Comparison of ENCODE assay signal across 30 cellular contexts in genomic region chr13:110648848-110649421, GRCh38. TPM values are rescaled to one million over a fixed set of nuclear protein-coding genes. Genes with fewer than 3 reads are reported as not detected.
DNase-seq lines count a peak whose midpoint lies in the region; ATAC-seq and TF ChIP-seq lines count a peak whose summit lies in the region.
"Had no signal": no experiment of that assay in that cellular context is flagged by ENCODE, and none has a peak within 500 bp of the region (broad histone marks: within the 10 kb centered on the region; RNA-seq: fewer than 3 reads in every experiment).

No MANE protein-coding gene starts in this region.

- H3K4me3 Mint-ChIP-seq in brain (no peak overlapping the region), nephron progenitor cell (no peak overlapping the region), type B pancreatic cell (no peak overlapping the region)
- H3K4me3 Mint-ChIP-seq: activated T-helper 17 cell treated with anti-CD3 and anti-CD28 coated beads, Interleukin-2, amount 50 U/mL, for 72 hours; CD8-positive, alpha-beta T cell; nephron had no signal

- ATAC-seq in left cardiac atrium, result no peak
- no peak for ATAC-seq in left ventricle myocardium superior
- ATAC-seq in GM21717 (IDR thresholded peaks at IDR 0.05; ENCODE audit: unreplicated experiment), result no peak
- no peak for ATAC-seq in HG03159 (IDR thresholded peaks at IDR 0.05; ENCODE audit: unreplicated experiment)
- ATAC-seq: activated T-helper 17 cell treated with anti-CD3 and anti-CD28 coated beads, Interleukin-2, amount 50 U/mL, for 72 hours; CD8-positive, alpha-beta T cell; heart right ventricle; right cardiac atrium had no signal

- H3K9me3 Mint-ChIP-seq in brain (no peaks in the 10 kb centered on the region), nephron progenitor cell (no peaks in the 10 kb centered on the region), type B pancreatic cell (no peaks in the 10 kb centered on the region)
- H3K9me3 Mint-ChIP-seq: activated T-helper 17 cell treated with anti-CD3 and anti-CD28 coated beads, Interleukin-2, amount 50 U/mL, for 72 hours; CD8-positive, alpha-beta T cell; nephron had no signal

- DNase-seq in left cardiac atrium, result peak; percentile 6
- no peak for DNase-seq in left ventricle myocardium superior
- no peak for DNase-seq in nephron progenitor cell
- DNase-seq in type B pancreatic cell (ENCODE audit: extremely low spot score, unreplicated experiment), result peak; percentile 58
- DNase-seq in T-helper 2 cell, result no peak
- DNase-seq: activated CD4-positive, alpha-beta T cell treated with anti-CD3 and anti-CD28 coated beads, Interleukin-2, amount 50 U/mL, for 4 hours; activated naive CD4-positive, alpha-beta T cell treated with anti-CD3 and anti-CD28 coated beads, Interleukin-2, amount 50 U/mL, for 16 hours; amniotic stem cell; BE2C; brain microvascular endothelial cell; CD8-positive, alpha-beta T cell; cerebellar nuclear complex; DMS 273 treated with DMSO at 0.1 percent for 48 hours; esophagus squamous epithelium; foreskin melanocyte; heart right ventricle; kidney glomerular epithelial cell; MG63; NCI-H2029 treated with DMSO at 0.1 percent for 48 hours; NCI-H226; NCI-H774; right cardiac atrium; stimulated activated CD8-positive, alpha-beta memory T cell treated with anti-CD3 and anti-CD28 coated beads, Interleukin-4, amount 100 ng/mL, for 48 hours; T-helper 1 cell; tibial artery had no signal

- H3K27me3 Mint-ChIP-seq in brain, result no peaks in the 10 kb centered on the region
- no peaks in the 10 kb centered on the region for H3K27me3 Mint-ChIP-seq in nephron progenitor cell (ENCODE audit: low read depth, poor library complexity)
- H3K27me3 Mint-ChIP-seq in type B pancreatic cell, result no peaks in the 10 kb centered on the region
- H3K27me3 Mint-ChIP-seq: activated T-helper 17 cell treated with anti-CD3 and anti-CD28 coated beads, Interleukin-2, amount 50 U/mL, for 72 hours had no signal

- intact Hi-C loops in left cardiac atrium (cut with DNase I) (no loop called here), left ventricle myocardium superior (cut with micrococcal nuclease) (no loop called here)

- H3K27ac Mint-ChIP-seq in brain (peak overlapping the region in 3 of 5 experiments; percentile 47 to 72 (median 69)), nephron progenitor cell (peak overlapping the region; percentile 90), type B pancreatic cell (no peak overlapping the region)
- H3K27ac Mint-ChIP-seq: activated T-helper 17 cell treated with anti-CD3 and anti-CD28 coated beads, Interleukin-2, amount 50 U/mL, for 72 hours; CD8-positive, alpha-beta T cell; nephron had no signal

- H3K4me1 Mint-ChIP-seq in brain, result peaks cover 22% of the 10 kb centered on the region
- H3K4me1 Mint-ChIP-seq in nephron progenitor cell, result peaks cover 37% of the 10 kb centered on the region
- no peaks in the 10 kb centered on the region for H3K4me1 Mint-ChIP-seq in type B pancreatic cell (ENCODE audit: unreplicated experiment)
- H3K4me1 Mint-ChIP-seq: activated T-helper 17 cell treated with anti-CD3 and anti-CD28 coated beads, Interleukin-2, amount 50 U/mL, for 72 hours; nephron had no signal

- no peak for TF ChIP-seq CTCF in brain (conservative IDR thresholded peaks at IDR 0.05)
- TF ChIP-seq CTCF in nephron progenitor cell (IDR thresholded peaks at IDR 0.05), result no peak
- TF ChIP-seq CTCF in type B pancreatic cell (conservative IDR thresholded peaks at IDR 0.05), result no peak

- H3K36me3 Mint-ChIP-seq in brain (peaks cover 27% of the 10 kb centered on the region), nephron progenitor cell (ENCODE audit: low read depth) (peaks cover 28% of the 10 kb centered on the region), type B pancreatic cell (peaks cover 7% of the 10 kb centered on the region)

RNA-seq across cellular contexts. Expression of gene NAXD, which starts 33.6 kb away (rescaled TPM):
- total RNA-seq in left cardiac atrium (10 to 100 TPM; 23.7 to 27.0 TPM), left ventricle myocardium superior (30.1 TPM), type B pancreatic cell (ENCODE audit: low replicate concordance) (38.8 and 39.5 TPM in 2 replicates)
- 45.8 TPM for polyA plus RNA-seq in brain (ENCODE audit: insufficient read depth, low read depth, low replicate concordance)

RNA-seq across cellular contexts. Expression of gene CARS2, which starts 57.0 kb away (rescaled TPM):
- total RNA-seq in left cardiac atrium, result 10 to 100 TPM; 36.6 to 37.9 TPM
- 54.5 TPM for total RNA-seq in left ventricle myocardium superior
- polyA plus RNA-seq in brain (ENCODE audit: insufficient read depth, low read depth, low replicate concordance), result 59.4 TPM
- total RNA-seq in type B pancreatic cell (ENCODE audit: low replicate concordance), result 62.0 and 73.4 TPM in 2 replicates

Comparison
In these comparisons a context has a peak if more than half of its experiments do, and no peak if none do; other contexts are left out.
1. DNase-seq: peak in left cardiac atrium (single experiment) and type B pancreatic cell (single experiment); none in left ventricle myocardium superior (single experiment), nephron progenitor cell (single experiment) and T-helper 2 cell (0 of 5).